8 cellular contexts compared by ENCODE assay signal in the genomic region with DNA sequence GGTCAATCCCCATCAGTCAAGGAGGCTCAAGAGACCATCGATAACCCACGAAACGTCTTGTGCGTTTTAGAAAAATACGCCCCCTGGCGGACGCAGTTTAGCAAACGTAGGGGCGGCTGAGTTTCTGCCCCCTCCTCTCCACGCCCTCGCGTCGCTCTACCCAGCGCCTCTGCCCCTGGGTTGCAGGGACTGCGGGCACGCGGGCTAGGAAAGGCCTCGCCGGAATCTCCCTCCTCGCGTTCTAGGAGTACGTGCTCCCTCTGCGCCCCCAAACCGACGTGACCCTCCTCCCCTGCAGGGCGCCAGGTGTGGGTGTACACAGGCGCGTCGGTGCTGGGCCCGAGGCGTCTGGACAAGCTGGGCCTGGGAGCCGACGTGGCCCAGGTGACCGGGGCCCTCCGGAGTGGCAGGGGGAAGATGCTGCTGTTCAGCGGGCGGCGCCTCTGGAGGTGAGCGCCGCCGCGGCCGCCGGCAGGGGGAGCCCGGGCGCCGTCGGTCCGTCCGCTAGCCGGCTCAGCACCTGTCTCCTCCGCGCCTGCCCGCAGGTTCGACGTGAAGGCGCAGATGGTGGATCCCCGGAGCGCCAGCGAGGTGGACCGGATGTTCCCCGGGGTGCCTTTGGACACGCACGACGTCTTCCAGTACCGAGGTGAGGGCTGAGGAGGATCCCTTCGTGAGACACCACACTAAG. TPM values are rescaled to one million over a fixed set of nuclear protein-coding genes. Genes with fewer than 3 reads are reported as not detected.
A peak's percentile ranks its signal among the peaks of the same experiment; 100 is the strongest.
DNase-seq lines count a peak whose midpoint lies in the region; ATAC-seq and TF ChIP-seq lines count a peak whose summit lies in the region.

No MANE protein-coding gene starts in this region.

- no peaks in the 10 kb centered on the region for H3K9me3 ChIP-seq in iPS DF 6.9 (ENCODE audit: control insufficient read depth, insufficient read depth, low read length)

- ATAC-seq in GM23338, result peak; percentile 78
- ATAC-seq in HG03280 (IDR thresholded peaks at IDR 0.05; ENCODE audit: unreplicated experiment), result no peak

- no peaks in the 10 kb centered on the region for H4K20me1 ChIP-seq in GM23338 (replicated peaks; ENCODE audit: insufficient read depth)

- peak overlapping the region; percentile 70 for H3K4me3 ChIP-seq in GM23338
- H3K4me3 ChIP-seq in iPS DF 6.9 (ENCODE audit: low read length), result peak overlapping the region; percentile 29; the same call in 1 of the 2 replicates

- H3K4me1 ChIP-seq in GM23338 (ENCODE audit: insufficient read depth) (peaks cover 9% of the 10 kb centered on the region; the same call in 1 of the 2 replicates), iPS DF 6.9 (ENCODE audit: control insufficient read depth, insufficient read depth, low read length) (peaks cover 6% of the 10 kb centered on the region)

- H3K4me1 Mint-ChIP-seq in GM23338, result peaks cover 25% of the 10 kb centered on the region

- no peak overlapping the region for H3K27ac Mint-ChIP-seq in GM23338

- peak overlapping the region; percentile 70 for H3K4me3 Mint-ChIP-seq in GM23338

- no CpG with 5 or more reads among the region's 67 CpGs for WGBS in iPS DF 6.9 (ENCODE audit: insufficient coverage, insufficient read length)

- H3K79me2 ChIP-seq in GM23338 (replicated peaks; ENCODE audit: insufficient read depth), result no peaks in the 10 kb centered on the region

- H3K9me3 Mint-ChIP-seq in GM23338, result peaks cover 16% of the 10 kb centered on the region

- H3K27ac ChIP-seq in GM23338 (ENCODE audit: low read depth) (no peak overlapping the region), iPS DF 6.9 (ENCODE audit: low read length) (no peak overlapping the region)

- H3K27me3 ChIP-seq in GM23338 (ENCODE audit: insufficient read depth), result peaks cover 16% of the 10 kb centered on the region
- H3K27me3 ChIP-seq in iPS DF 6.9 (ENCODE audit: control insufficient read depth, insufficient read depth, low read length), result no peaks in the 10 kb centered on the region

- H3K9me2 ChIP-seq in GM23338 (ENCODE audit: insufficient read depth), result no peaks in the 10 kb centered on the region

- peak overlapping the region; percentile 94 for H2AFZ ChIP-seq in GM23338

- peak; percentile 92 for DNase-seq in COLO668 (lab: John Stamatoyannopoulos, UW; ENCODE audit: unreplicated experiment)
- DNase-seq in GM23338 (ENCODE audit: low spot score), result peak; percentile 97
- peak; percentile 66 for DNase-seq in NCI-H128 (lab: John Stamatoyannopoulos, UW; ENCODE audit: unreplicated experiment)
- peak; percentile 81 for DNase-seq in SW480 (ENCODE audit: low spot score)
- DNase-seq in activated naive CD8-positive, alpha-beta T cell treated with anti-CD3 and anti-CD28 coated beads, Interleukin-2, amount 50 U/mL, for 16 hours (ENCODE audit: low read depth, low spot score), result peak; percentile 30
- DNase-seq in iPS DF 6.9 (ENCODE audit: low read depth, low spot score), result no peak
- DNase-seq in stimulated activated CD4-positive, alpha-beta T cell treated with anti-CD3 and anti-CD28 coated beads, Interleukin-15, amount 100 ng/mL, for 24 hours, result peak; percentile 79

- TF ChIP-seq CTCF in GM23338 (conservative IDR thresholded peaks at IDR 0.05; ENCODE audit: low read depth in 2 of 2), result peak; percentile 79 to 81

- peaks cover 7% of the 10 kb centered on the region; the same call in 1 of the 3 replicates for H3K36me3 Mint-ChIP-seq in GM23338 (ENCODE audit: low read depth)

- H3K27me3 Mint-ChIP-seq in GM23338 (ENCODE audit: insufficient read depth, low read depth, poor library complexity), result peaks cover 27% of the 10 kb centered on the region

- H3F3A ChIP-seq in GM23338 (replicated peaks; ENCODE audit: low read depth), result peaks cover 9% of the 10 kb centered on the region

- H3K36me3 ChIP-seq in GM23338 (ENCODE audit: insufficient read depth) (no peaks in the 10 kb centered on the region), iPS DF 6.9 (ENCODE audit: control insufficient read depth, insufficient read depth, low read length) (no peaks in the 10 kb centered on the region)

- peak overlapping the region; percentile 85 for H3K4me2 ChIP-seq in GM23338

TF ChIP-seq in GM23338, 12 proteins besides CTCF, POLR2A, EP300 and RAD21 (continues in another document):
- TF ChIP-seq REST (IDR thresholded peaks at IDR 0.05; ENCODE audit: unreplicated experiment) (no peak), CREB1 (CRISPR knock-in tag; IDR thresholded peaks at IDR 0.05; ENCODE audit: low read depth) (peak; percentile 41), POLR2AphosphoS5 (IDR thresholded peaks at IDR 0.05; ENCODE audit: low read depth) (peak; percentile 55), ZNF114 (CRISPR knock-in tag; IDR thresholded peaks at IDR 0.05) (no peak), JUNB (IDR thresholded peaks at IDR 0.05; ENCODE audit: unreplicated experiment) (no peak), EZH2phosphoT487 (IDR thresholded peaks at IDR 0.05; ENCODE audit: unreplicated experiment) (no peak), ZNF331 (CRISPR knock-in tag; IDR thresholded peaks at IDR 0.05; ENCODE audit: low read depth) (no peak), STAT1 (IDR thresholded peaks at IDR 0.05; ENCODE audit: unreplicated experiment) (no peak), NANOG (IDR thresholded peaks at IDR 0.05; ENCODE audit: borderline replicate concordance) (no peak)
- TF ChIP-seq, protein P1, sequence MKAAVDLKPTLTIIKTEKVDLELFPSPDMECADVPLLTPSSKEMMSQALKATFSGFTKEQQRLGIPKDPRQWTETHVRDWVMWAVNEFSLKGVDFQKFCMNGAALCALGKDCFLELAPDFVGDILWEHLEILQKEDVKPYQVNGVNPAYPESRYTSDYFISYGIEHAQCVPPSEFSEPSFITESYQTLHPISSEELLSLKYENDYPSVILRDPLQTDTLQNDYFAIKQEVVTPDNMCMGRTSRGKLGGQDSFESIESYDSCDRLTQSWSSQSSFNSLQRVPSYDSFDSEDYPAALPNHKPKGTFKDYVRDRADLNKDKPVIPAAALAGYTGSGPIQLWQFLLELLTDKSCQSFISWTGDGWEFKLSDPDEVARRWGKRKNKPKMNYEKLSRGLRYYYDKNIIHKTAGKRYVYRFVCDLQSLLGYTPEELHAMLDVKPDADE (IDR thresholded peaks at IDR 0.05), result no peak; the same call in 1 of the 2 replicates

RNA-seq across cellular contexts. Expression of gene MMP9, which starts 5.3 kb away (rescaled TPM):
- 5.4 and 5.8 TPM in 2 replicates for total RNA-seq in GM23338 (2014; rRNA removed; shearing (Covaris generic))
- 4.1 and 4.3 TPM in 2 replicates for polyA plus RNA-seq in GM23338 (2016; fragmentation: Nextera tagmentation; extraction: Ambion mirVana)

RNA-seq across cellular contexts. Expression of gene SLC12A5, which starts 15.0 kb away (rescaled TPM):
- 0.35 and 3.5 TPM in 2 replicates for total RNA-seq in GM23338 (2014; rRNA removed; shearing (Covaris generic))
- 8.4 and 9.8 TPM in 2 replicates for polyA plus RNA-seq in GM23338 (2016; fragmentation: Nextera tagmentation; extraction: Ambion mirVana)

RNA-seq across cellular contexts. Expression of gene ZNF335, which starts 42.0 kb away (rescaled TPM):
- 18.6 and 24.2 TPM in 2 replicates for total RNA-seq in GM23338 (2014; rRNA removed; shearing (Covaris generic))
- polyA plus RNA-seq in GM23338 (2016; fragmentation: Nextera tagmentation; extraction: Ambion mirVana), result 5.7 and 7.4 TPM in 2 replicates
